13 cellular contexts compared by ENCODE assay signal in genomic region chr11:58628446-58628845, GRCh38. TPM values are rescaled to one million over a fixed set of nuclear protein-coding genes. Genes with fewer than 3 reads are reported as not detected.
DNase-seq lines count a peak whose midpoint lies in the region; ATAC-seq and TF ChIP-seq lines count a peak whose summit lies in the region.
"Had no signal": no experiment of that assay in that cellular context is flagged by ENCODE, and none has a peak within 500 bp of the region (broad histone marks: within the 10 kb centered on the region; RNA-seq: fewer than 3 reads in every experiment).

No MANE protein-coding gene starts in this region.

- H3K27ac ChIP-seq in fibroblast of lung (ENCODE audit: insufficient read depth, low read length) (peak overlapping the region; percentile 87), osteoblast (ENCODE audit: low read depth, low read length) (peak overlapping the region; percentile 81)
- H3K27ac ChIP-seq: BLaER1, prostate gland had no signal

- no peak overlapping the region for H3K9ac ChIP-seq in fibroblast of lung (ENCODE audit: insufficient read depth, low read length)
- H3K9ac ChIP-seq: BLaER1 had no signal

- H3K79me2 ChIP-seq in fibroblast of lung (ENCODE audit: control insufficient read depth, insufficient read depth, low read length), result peaks cover 2% of the 10 kb centered on the region
- H3K79me2 ChIP-seq in osteoblast (ENCODE audit: insufficient read depth, low read length), result peaks cover 9% of the 10 kb centered on the region

- H3K9me3 ChIP-seq in fibroblast of lung (ENCODE audit: control insufficient read depth, insufficient read depth, low read depth, low read length) (no peaks in the 10 kb centered on the region), osteoblast (ENCODE audit: low read depth, low read length) (no peaks in the 10 kb centered on the region)
- H3K9me3 ChIP-seq: BLaER1, prostate gland had no signal

- TF ChIP-seq CTCF in fibroblast of lung (conservative IDR thresholded peaks at IDR 0.05 in 1 of 2, IDR thresholded peaks at IDR 0.05 in 1 of 2; ENCODE audit: low read depth in 1 of 2, low read length in 2 of 2) (no peak), osteoblast (IDR thresholded peaks at IDR 0.05; ENCODE audit: extremely low read depth, low read depth, low read length) (no peak)

- peak overlapping the region; percentile 92 for H3K4me2 ChIP-seq in fibroblast of lung (ENCODE audit: extremely low read depth, insufficient read depth, low read length)
- H3K4me2 ChIP-seq in osteoblast (ENCODE audit: insufficient read depth, low read length), result peak overlapping the region; percentile 76
- H3K4me2 ChIP-seq: BLaER1 had no signal

- peak; percentile 11; the same call in 1 of the 3 replicates for ATAC-seq in SK-N-SH treated with all-trans-retinoic acid at 6 μM for 48 hours
- no peak for ATAC-seq in stimulated activated naive CD8-positive, alpha-beta T cell treated with anti-CD3 and anti-CD28 coated beads, Interleukin-15, Interleukin-2, amounts not matched to agents 100 U/mL and 50 U/mL, for 24 hours

- peak; percentile 19 for DNase-seq in Daoy (ENCODE audit: low read depth)
- DNase-seq in fibroblast of lung (ENCODE audit: low read depth in 2 of 2), result peak; percentile 14 to 69
- DNase-seq in osteoblast (ENCODE audit: insufficient read length, low spot score, missing footprints), result no peak
- no peak for DNase-seq in DMS79 (lab: John Stamatoyannopoulos, UW)
- DNase-seq in activated naive CD4-positive, alpha-beta T cell treated with anti-CD3 and anti-CD28 coated beads, Interleukin-2, amount 50 U/mL, for 16 hours, result no peak
- DNase-seq in stimulated activated naive CD8-positive, alpha-beta T cell treated with anti-CD3 and anti-CD28 coated beads, Interleukin-15, Interleukin-2, amounts not matched to agents 100 U/mL and 50 U/mL, for 24 hours, result no peak
- no peak for DNase-seq in GOT3 (lab: John Stamatoyannopoulos, UW)
- DNase-seq: activated CD4-positive, alpha-beta T cell treated with anti-CD3 and anti-CD28 coated beads, Interleukin-2, amount 50 U/mL, for 1 hour; DND-41; NCI-H2081 treated with DMSO at 0.1 percent for 48 hours had no signal

- H3K36me3 ChIP-seq in fibroblast of lung (ENCODE audit: control insufficient read depth, insufficient read depth, low read length) (peaks cover 3% of the 10 kb centered on the region), osteoblast (ENCODE audit: insufficient read depth, low read length) (peaks cover 23% of the 10 kb centered on the region)
- H3K36me3 ChIP-seq: prostate gland had no signal

- H3K27me3 ChIP-seq in fibroblast of lung (ENCODE audit: control insufficient read depth, insufficient read depth, low read length) (no peaks in the 10 kb centered on the region), osteoblast (ENCODE audit: insufficient read depth, low read length) (no peaks in the 10 kb centered on the region)
- H3K27me3 ChIP-seq: BLaER1 had no signal

- H4K20me1 ChIP-seq in fibroblast of lung (ENCODE audit: control insufficient read depth, extremely low read depth, insufficient read depth, low read length) (no peaks in the 10 kb centered on the region), osteoblast (ENCODE audit: insufficient read depth, low read length) (peaks cover 2% of the 10 kb centered on the region)
- H4K20me1 ChIP-seq: BLaER1 had no signal

- H2AFZ ChIP-seq in fibroblast of lung (ENCODE audit: low read length) (no peak overlapping the region), osteoblast (ENCODE audit: low read length) (no peak overlapping the region)

- peaks cover 30% of the 10 kb centered on the region for H3K4me1 ChIP-seq in fibroblast of lung (ENCODE audit: control insufficient read depth, extremely low read depth, insufficient read depth, low read length)
- peaks cover 49% of the 10 kb centered on the region for H3K4me1 ChIP-seq in osteoblast (ENCODE audit: insufficient read depth, low read length)
- H3K4me1 ChIP-seq: prostate gland had no signal

- no peak overlapping the region for H3K4me3 ChIP-seq in fibroblast of lung (replicated peaks in 1 of 4; ENCODE audit: control extremely low read depth in 1 of 4, insufficient read depth in 1 of 4, low read depth in 3 of 4, low read length in 4 of 4)
- H3K4me3 ChIP-seq in osteoblast (ENCODE audit: insufficient read depth, low read length), result no peak overlapping the region
- H3K4me3 ChIP-seq: BLaER1, prostate gland had no signal

TF ChIP-seq in SK-N-SH treated with all-trans-retinoic acid at 6 μM for 48 hours, 23 proteins besides CTCF, POLR2A, EP300 and RAD21:
- TF ChIP-seq, protein P1, sequence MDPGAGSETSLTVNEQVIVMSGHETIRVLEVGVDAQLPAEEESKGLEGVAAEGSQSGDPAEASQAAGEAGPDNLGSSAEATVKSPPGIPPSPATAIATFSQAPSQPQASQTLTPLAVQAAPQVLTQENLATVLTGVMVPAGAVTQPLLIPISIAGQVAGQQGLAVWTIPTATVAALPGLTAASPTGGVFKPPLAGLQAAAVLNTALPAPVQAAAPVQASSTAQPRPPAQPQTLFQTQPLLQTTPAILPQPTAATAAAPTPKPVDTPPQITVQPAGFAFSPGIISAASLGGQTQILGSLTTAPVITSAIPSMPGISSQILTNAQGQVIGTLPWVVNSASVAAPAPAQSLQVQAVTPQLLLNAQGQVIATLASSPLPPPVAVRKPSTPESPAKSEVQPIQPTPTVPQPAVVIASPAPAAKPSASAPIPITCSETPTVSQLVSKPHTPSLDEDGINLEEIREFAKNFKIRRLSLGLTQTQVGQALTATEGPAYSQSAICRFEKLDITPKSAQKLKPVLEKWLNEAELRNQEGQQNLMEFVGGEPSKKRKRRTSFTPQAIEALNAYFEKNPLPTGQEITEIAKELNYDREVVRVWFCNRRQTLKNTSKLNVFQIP (CRISPR knock-in tag; IDR thresholded peaks at IDR 0.05; ENCODE audit: borderline replicate concordance, low read depth), result no peak
- TF ChIP-seq TCF4 (CRISPR knock-in tag; IDR thresholded peaks at IDR 0.05; ENCODE audit: borderline replicate concordance), result no peak
- TF ChIP-seq RARB (CRISPR knock-in tag; IDR thresholded peaks at IDR 0.05), result no peak
- no peak for TF ChIP-seq BACH2 (CRISPR knock-in tag; IDR thresholded peaks at IDR 0.05; ENCODE audit: borderline replicate concordance)
- no peak for TF ChIP-seq ZNF70 (CRISPR knock-in tag; IDR thresholded peaks at IDR 0.05)
- TF ChIP-seq ZNF565 (CRISPR knock-in tag; conservative IDR thresholded peaks at IDR 0.05; ENCODE audit: low read depth), result no peak
- no peak for TF ChIP-seq ZNF8 (CRISPR knock-in tag; IDR thresholded peaks at IDR 0.05)
- no peak for TF ChIP-seq ARNTL (CRISPR knock-in tag; IDR thresholded peaks at IDR 0.05; ENCODE audit: borderline replicate concordance, low read depth)
- TF ChIP-seq ZC3H10 (CRISPR knock-in tag; IDR thresholded peaks at IDR 0.05), result no peak
- no peak for TF ChIP-seq OSR1 (CRISPR knock-in tag; IDR thresholded peaks at IDR 0.05)
- no peak for TF ChIP-seq ZFP30 (CRISPR knock-in tag; IDR thresholded peaks at IDR 0.05)
- TF ChIP-seq ISL1 (CRISPR knock-in tag; IDR thresholded peaks at IDR 0.05), result no peak
- no peak for TF ChIP-seq SNAI2 (CRISPR knock-in tag; IDR thresholded peaks at IDR 0.05)

RNA-seq across cellular contexts. Expression of gene CNTF, which starts 6.0 kb away (rescaled TPM):
- total RNA-seq in Daoy (2014; rRNA removed; shearing (Covaris generic)), result 0.65 and 1.8 TPM in 2 replicates
- 0.77 and 1.2 TPM in 2 replicates for total RNA-seq in fibroblast of lung
- 0.73 and 0.95 TPM in 2 replicates for polyA plus RNA-seq in fibroblast of lung
- polyA plus RNA-seq in fibroblast of lung (2012), result 0.69 and 0.73 TPM in 2 replicates
- 2.0 TPM in 1 of 2 replicates, not detected in the other for polyA minus RNA-seq in fibroblast of lung (ENCODE audit: low replicate concordance)
- total RNA-seq in osteoblast, result 1.4 and 1.8 TPM in 2 replicates

RNA-seq across cellular contexts. Expression of gene ZFP91, which starts 49.6 kb away (rescaled TPM):
- 44.6 and 50.5 TPM in 2 replicates for total RNA-seq in Daoy (2014; rRNA removed; shearing (Covaris generic))
- total RNA-seq in fibroblast of lung (36.7 and 50.2 TPM in 2 replicates), osteoblast (61.2 and 62.5 TPM in 2 replicates)
- 56.9 and 64.2 TPM in 2 replicates for polyA plus RNA-seq in fibroblast of lung
- 44.8 and 46.8 TPM in 2 replicates for polyA plus RNA-seq in fibroblast of lung (2012)
- 15.4 and 17.2 TPM in 2 replicates for polyA minus RNA-seq in fibroblast of lung (ENCODE audit: low replicate concordance)

RNA-seq across cellular contexts. Expression of gene LPXN, which starts 52.8 kb away (rescaled TPM):
- 94.8 and 132 TPM in 2 replicates for total RNA-seq in Daoy (2014; rRNA removed; shearing (Covaris generic))
- total RNA-seq in fibroblast of lung (2.8 and 8.6 TPM in 2 replicates), osteoblast (8.5 and 14.5 TPM in 2 replicates)
- polyA plus RNA-seq in fibroblast of lung, result 9.2 and 40.2 TPM in 2 replicates
- 4.8 and 21.0 TPM in 2 replicates for polyA plus RNA-seq in fibroblast of lung (2012)
- polyA minus RNA-seq in fibroblast of lung (ENCODE audit: low replicate concordance), result 9.8 and 64.1 TPM in 2 replicates

Comparison
In these comparisons a context has a peak if more than half of its experiments do, and no peak if none do; other contexts are left out.
1. DNase-seq: peak in Daoy (single experiment) and fibroblast of lung (2 of 2); none in osteoblast (single experiment), DMS79 (single experiment), activated naive CD4-positive, alpha-beta T cell treated with anti-CD3 and anti-CD28 coated beads, Interleukin-2, amount 50 U/mL, for 16 hours (single experiment), stimulated activated naive CD8-positive, alpha-beta T cell treated with anti-CD3 and anti-CD28 coated beads, Interleukin-15, Interleukin-2, amounts not matched to agents 100 U/mL and 50 U/mL, for 24 hours (single experiment) and GOT3 (single experiment).